In the genomic region with DNA sequence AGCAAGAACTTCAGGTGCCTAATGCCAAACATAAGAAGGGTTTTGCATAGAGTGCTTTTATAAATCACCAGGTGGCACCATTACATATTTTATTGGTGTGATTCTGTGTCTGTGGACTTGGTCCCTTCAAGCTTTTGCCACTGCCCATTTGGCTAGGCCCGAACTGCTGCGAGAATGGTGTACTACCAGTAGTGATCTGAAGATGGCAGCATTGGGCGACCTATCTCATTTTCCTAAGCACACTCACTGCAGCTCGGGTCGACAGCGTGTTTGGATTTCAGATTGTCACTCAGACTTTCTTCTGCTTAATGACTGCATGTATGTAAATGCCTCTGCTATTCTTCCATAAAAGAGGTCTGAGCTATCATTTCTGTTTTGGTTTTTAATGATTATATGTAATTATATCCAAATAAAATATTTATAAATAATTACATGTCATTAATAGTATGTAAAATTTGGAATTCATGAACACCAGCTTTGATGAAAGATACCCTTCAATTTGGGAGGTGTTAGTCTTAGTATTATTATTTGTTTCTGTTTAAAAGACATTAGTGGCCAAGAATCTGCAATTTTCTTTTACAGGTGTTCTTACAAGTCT, we compare ENCODE assay signal across 8 cellular contexts.
A peak's percentile ranks its signal among the peaks of the same experiment; 100 is the strongest.
DNase-seq lines count a peak whose midpoint lies in the region; ATAC-seq, FAIRE-seq and TF ChIP-seq lines count a peak whose summit lies in the region.

No MANE protein-coding gene starts in this region.

- no peak overlapping the region for H3K4me3 Mint-ChIP-seq in T-helper 2 cell treated with Interferon-gamma antibody and Interleukin-4, amounts not matched to agents 5 μg/mL and 100 μg/mL, for 36 hours

- H3K36me3 Mint-ChIP-seq in T-helper 2 cell treated with Interferon-gamma antibody and Interleukin-4, amounts not matched to agents 5 μg/mL and 100 μg/mL, for 36 hours (ENCODE audit: low read depth): no peaks in the 10 kb centered on the region

- intact Hi-C loops in ascending aorta (cut with DNase I): no loop called here

- H2AFZ ChIP-seq in hepatocyte: no peak overlapping the region

- peak; percentile 65 for TF ChIP-seq CTCF in A549 (IDR thresholded peaks at IDR 0.05)
- TF ChIP-seq CTCF in ascending aorta (IDR thresholded peaks at IDR 0.05): peak; percentile 22 to 71 (median 71)
- peak; percentile 80 for TF ChIP-seq CTCF in hepatocyte (IDR thresholded peaks at IDR 0.05; ENCODE audit: poor library complexity)

- H3K36me3 ChIP-seq in ascending aorta: no peaks in the 10 kb centered on the region
- H3K36me3 ChIP-seq in hepatocyte (replicated peaks; ENCODE audit: insufficient read depth, low read depth): no peaks in the 10 kb centered on the region
- no peaks in the 10 kb centered on the region for H3K36me3 ChIP-seq in small intestine (ENCODE audit: control insufficient read depth in 2 of 2, insufficient read depth in 2 of 2, low read length in 2 of 2)

- H4K20me1 ChIP-seq in hepatocyte (ENCODE audit: insufficient read depth, poor library complexity, severe bottlenecking): no peaks in the 10 kb centered on the region

- WGBS in A549 (ENCODE audit: missing lambda C conversion rate): 2% methylated on average over 6 of the region's 6 CpGs
- under 1% methylated on average over 6 of the region's 6 CpGs for WGBS in hepatocyte (ENCODE audit: low lambda C conversion rate, missing lambda C conversion rate)
- 1% methylated on average over 6 of the region's 6 CpGs for WGBS in small intestine, 3 donors

- TF ChIP-seq POLR2A in A549 (IDR thresholded peaks at IDR 0.05; ENCODE audit: low read length): no peak

- H3K4me1 ChIP-seq in A549 (no peaks in the 10 kb centered on the region), ascending aorta (no peaks in the 10 kb centered on the region), hepatocyte (ENCODE audit: insufficient read depth) (no peaks in the 10 kb centered on the region), small intestine (ENCODE audit: control insufficient read depth in 2 of 2, insufficient read depth in 1 of 2, low read depth in 1 of 2, low read length in 1 of 2) (no peaks in the 10 kb centered on the region)

- H3K27me3 Mint-ChIP-seq in T-helper 2 cell treated with Interferon-gamma antibody and Interleukin-4, amounts not matched to agents 5 μg/mL and 100 μg/mL, for 36 hours (ENCODE audit: low read depth): peaks cover 10% of the 10 kb centered on the region

- no peak for TF ChIP-seq EP300 in A549 (IDR thresholded peaks at IDR 0.05)

- no peaks in the 10 kb centered on the region for H3K79me2 ChIP-seq in hepatocyte

- H3K27ac Mint-ChIP-seq in T-helper 2 cell treated with Interferon-gamma antibody and Interleukin-4, amounts not matched to agents 5 μg/mL and 100 μg/mL, for 36 hours: no peak overlapping the region

- no peaks in the 10 kb centered on the region for H3K9me3 Mint-ChIP-seq in T-helper 2 cell treated with Interferon-gamma antibody and Interleukin-4, amounts not matched to agents 5 μg/mL and 100 μg/mL, for 36 hours

- H3K27ac ChIP-seq in A549 (no peak overlapping the region), ascending aorta (no peak overlapping the region), hepatocyte (no peak overlapping the region), small intestine (ENCODE audit: low read depth in 1 of 2, low read length in 1 of 2) (no peak overlapping the region)

- no peaks in the 10 kb centered on the region for H3K9me3 ChIP-seq in A549
- H3K9me3 ChIP-seq in ascending aorta: no peaks in the 10 kb centered on the region
- no peaks in the 10 kb centered on the region for H3K9me3 ChIP-seq in hepatocyte (ENCODE audit: low read depth)
- H3K9me3 ChIP-seq in small intestine (ENCODE audit: control insufficient read depth, low read depth): no peaks in the 10 kb centered on the region

- ATAC-seq in A549 (peak; percentile 94 to 98), GM18511 (IDR thresholded peaks at IDR 0.05; ENCODE audit: unreplicated experiment) (peak; percentile 98), HG02973 (IDR thresholded peaks at IDR 0.05; ENCODE audit: unreplicated experiment) (peak; percentile 96)

- H3K27me3 ChIP-seq in ascending aorta (no peaks in the 10 kb centered on the region), hepatocyte (peaks cover 4% of the 10 kb centered on the region), small intestine (ENCODE audit: control insufficient read depth in 2 of 2, insufficient read depth in 2 of 2, low read length in 2 of 2) (no peaks in the 10 kb centered on the region)

- H3K4me3 ChIP-seq in A549 (no peak overlapping the region), ascending aorta (no peak overlapping the region), hepatocyte (no peak overlapping the region), small intestine (ENCODE audit: low read depth in 1 of 2, low read length in 2 of 2) (no peak overlapping the region)

- CTCF ChIA-PET in A549 (lab: Yijun Ruan, JAX): interaction anchor here (0.6 to 2.0 kb wide), 12 partner anchors 8 to 255 kb away, joined by 3 to 12 read pairs (median 3); no protein-coding TSS in a partner anchor

- FAIRE-seq in A549 (lab: Jason Lieb, UNC) (peak; percentile 86), small intestine (lab: Jason Lieb, UNC) (peak; percentile 19)

- peak; percentile 71 to 83 for TF ChIP-seq RAD21 in A549 (conservative IDR thresholded peaks at IDR 0.05 in 1 of 2, IDR thresholded peaks at IDR 0.05 in 1 of 2)

- no peaks in the 10 kb centered on the region for H3K9me2 ChIP-seq in hepatocyte (replicated peaks; ENCODE audit: insufficient read depth)

- POLR2A ChIA-PET in A549 (lab: Yijun Ruan, JAX): no interaction called here

- no peaks in the 10 kb centered on the region for H3K4me1 Mint-ChIP-seq in T-helper 2 cell treated with Interferon-gamma antibody and Interleukin-4, amounts not matched to agents 5 μg/mL and 100 μg/mL, for 36 hours (ENCODE audit: low read depth)

- H3K4me2 ChIP-seq in A549 (peak overlapping the region; percentile 40; the same call in 2 of the 3 replicates), hepatocyte (no peak overlapping the region)

- DNase-seq in A549 (ENCODE audit: low read depth in 1 of 2, low spot score in 1 of 2) (peak; percentile 51 to 79), NCI-H187 (lab: John Stamatoyannopoulos, UW) (peak; percentile 65 to 66), ascending aorta (ENCODE audit: low spot score in 2 of 2) (peak in 1 of 2 donors; percentile 71), hepatocyte (ENCODE audit: low spot score) (peak; percentile 83), small intestine (peak; percentile 80)
- peak; percentile 49 for DNase-seq in T-helper 2 cell treated with Interferon-gamma antibody and Interleukin-4, amounts not matched to agents 5 μg/mL and 100 μg/mL, for 36 hours (ENCODE audit: low spot score)

TF ChIP-seq in A549, 52 proteins besides CTCF, POLR2A, EP300 and RAD21:
- peak; percentile 43 for TF ChIP-seq SMC3 (IDR thresholded peaks at IDR 0.05)
- no peak for TF ChIP-seq EHMT2 (IDR thresholded peaks at IDR 0.05; ENCODE audit: low read depth)
TF ChIP-seq in A549: peak in this region for 1.
